ENCODE assay signal across 8 cellular contexts in genomic region chr13:21326155-21327030, GRCh38.
A peak's percentile ranks its signal among the peaks of the same experiment; 100 is the strongest.
DNase-seq lines count a peak whose midpoint lies in the region; ATAC-seq and TF ChIP-seq lines count a peak whose summit lies in the region.

No MANE protein-coding gene starts in this region.

- peak overlapping the region; percentile 14 to 58 (median 48) for H3K4me3 ChIP-seq in Peyer's patch
- H3K4me3 ChIP-seq in epithelial cell of proximal tubule (ENCODE audit: low read depth, low read length) = peak overlapping the region; percentile 62
- peak overlapping the region; percentile 34 to 37 for H3K4me3 ChIP-seq in uterus
- peak overlapping the region in 1 of 2 donors; percentile 34 for H3K4me3 ChIP-seq in prostate gland

- DNase-seq in DMS53 treated with DMSO at 0.1 percent for 48 hours (lab: John Stamatoyannopoulos, UW; ENCODE audit: unreplicated experiment) (peak; percentile 24), Peyer's patch (peak in 2 of 3 donors; percentile 36 to 57), epithelial cell of proximal tubule (ENCODE audit: low read depth) (no peak), midbrain (lab: John Stamatoyannopoulos, UW) (peak; percentile 27), uterus (peak; percentile 19 to 24), mesenteric fat pad (ENCODE audit: low spot score) (no peak), prostate gland (ENCODE audit: low spot score) (no peak)

- TF ChIP-seq POLR2A in Peyer's patch (IDR thresholded peaks at IDR 0.05) = no peak
- TF ChIP-seq POLR2A in uterus (IDR thresholded peaks at IDR 0.05) = no peak
- no peak for TF ChIP-seq POLR2A in prostate gland (IDR thresholded peaks at IDR 0.05)

- intact Hi-C loops in uterus (cut with DNase I; ENCODE audit: low total_unique reads) (no loop called here), prostate gland (cut with DNase I) (no loop called here)

- no peak for TF ChIP-seq CTCF in Peyer's patch (IDR thresholded peaks at IDR 0.05)
- no peak for TF ChIP-seq CTCF in epithelial cell of proximal tubule (conservative IDR thresholded peaks at IDR 0.05; ENCODE audit: low read depth, low read length)
- no peak for TF ChIP-seq CTCF in uterus (IDR thresholded peaks at IDR 0.05)
- TF ChIP-seq CTCF in prostate gland (IDR thresholded peaks at IDR 0.05) = no peak

- H3K27ac ChIP-seq in Peyer's patch (peak overlapping the region in 1 of 4 donors; percentile 57), uterus (no peak overlapping the region), prostate gland (no peak overlapping the region)

- H3K36me3 ChIP-seq in Peyer's patch = no peaks in the 10 kb centered on the region
- H3K36me3 ChIP-seq in uterus = no peaks in the 10 kb centered on the region
- no peaks in the 10 kb centered on the region for H3K36me3 ChIP-seq in prostate gland

- no peak for ATAC-seq in HG03039 (IDR thresholded peaks at IDR 0.05; ENCODE audit: unreplicated experiment)

- no peaks in the 10 kb centered on the region for H3K4me1 ChIP-seq in Peyer's patch
- H3K4me1 ChIP-seq in uterus = no peaks in the 10 kb centered on the region
- no peaks in the 10 kb centered on the region for H3K4me1 ChIP-seq in prostate gland (replicated peaks)

- H3K27me3 ChIP-seq in Peyer's patch (no peaks in the 10 kb centered on the region), uterus (no peaks in the 10 kb centered on the region), prostate gland (replicated peaks; ENCODE audit: insufficient read depth) (no peaks in the 10 kb centered on the region)

- H3K9me3 ChIP-seq in Peyer's patch (no peaks in the 10 kb centered on the region), uterus (no peaks in the 10 kb centered on the region), prostate gland (no peaks in the 10 kb centered on the region)

- WGBS in prostate gland = 16% methylated on average over 52 of the region's 52 CpGs

Comparison
In these comparisons a context has a peak if more than half of its experiments do, and no peak if none do; other contexts are left out.
1. DNase-seq: peak in DMS53 treated with DMSO at 0.1 percent for 48 hours (single experiment), Peyer's patch (2 of 3), midbrain (single experiment) and uterus (2 of 2); none in epithelial cell of proximal tubule (single experiment), mesenteric fat pad (single experiment) and prostate gland (single experiment).